34 cellular contexts compared by ENCODE assay signal in genomic region chr19:31330237-31330636, GRCh38. TPM values are rescaled to one million over a fixed set of nuclear protein-coding genes. Genes with fewer than 3 reads are reported as not detected.
DNase-seq lines count a peak whose midpoint lies in the region; ATAC-seq and TF ChIP-seq lines count a peak whose summit lies in the region.
"Had no signal": no experiment of that assay in that cellular context is flagged by ENCODE, and none has a peak within 500 bp of the region (broad histone marks: within the 10 kb centered on the region; RNA-seq: fewer than 3 reads in every experiment).

No MANE protein-coding gene starts in this region.

- H3K4me1 ChIP-seq in esophagus squamous epithelium (peaks cover 15 to 49% (median 23%) of the 10 kb centered on the region in 3 donors), mucosa of descending colon (ENCODE audit: low read depth) (no peaks in the 10 kb centered on the region)

- no peaks in the 10 kb centered on the region for H3K36me3 ChIP-seq in esophagus squamous epithelium
- H3K36me3 ChIP-seq in mucosa of descending colon (ENCODE audit: low read depth), result no peaks in the 10 kb centered on the region
- H3K36me3 ChIP-seq: brain microvascular endothelial cell, suprapubic skin had no signal

- H3K27me3 Mint-ChIP-seq in progenitor cell of endocrine pancreas, result no peaks in the 10 kb centered on the region
- H3K27me3 Mint-ChIP-seq: CD4-positive, alpha-beta T cell had no signal

- no peaks in the 10 kb centered on the region for H3K27me3 ChIP-seq in esophagus squamous epithelium
- H3K27me3 ChIP-seq: brain microvascular endothelial cell, suprapubic skin had no signal

- peaks cover under 1% of the 10 kb centered on the region for H3K36me3 Mint-ChIP-seq in progenitor cell of endocrine pancreas (ENCODE audit: insufficient read depth)
- H3K36me3 Mint-ChIP-seq: activated CD8-positive, alpha-beta memory T cell treated with anti-CD3 and anti-CD28 coated beads, Interleukin-2, amount 10 ng/mL, durations not matched to agents 7 days and 5 days; naive thymus-derived CD8-positive, alpha-beta T cell; stimulated activated naive B cell treated with anti-CD40 and anti-IgM and Interleukin-4, amounts not matched to agents 10 μg/mL and 1 μg/mL and 100 μg/mL, for 72 hours had no signal

- no peak overlapping the region for H3K4me3 Mint-ChIP-seq in progenitor cell of endocrine pancreas (ENCODE audit: low read depth)
- H3K4me3 Mint-ChIP-seq: activated CD8-positive, alpha-beta memory T cell treated with anti-CD3 and anti-CD28 coated beads, Interleukin-2, amount 10 ng/mL, durations not matched to agents 7 days and 5 days; CD4-positive, alpha-beta T cell; mesothelial cell of epicardium; naive thymus-derived CD8-positive, alpha-beta T cell; stimulated activated naive B cell treated with anti-CD40 and anti-IgM and Interleukin-4, amounts not matched to agents 10 μg/mL and 1 μg/mL and 100 μg/mL, for 72 hours had no signal

- intact Hi-C loops in cardiac septum (cut with DNase I) (no loop called here), Right ventricle myocardium superior (cut with DNase I) (no loop called here), esophagus squamous epithelium (cut with DNase I) (no loop called here), mucosa of descending colon (cut with DNase I, micrococcal nuclease) (no loop called here)

- ATAC-seq in Right ventricle myocardium superior (ENCODE audit: poor library complexity) (no peak), mucosa of descending colon (no peak)
- ATAC-seq: activated CD8-positive, alpha-beta memory T cell treated with anti-CD3 and anti-CD28 coated beads, Interleukin-2, amount 10 ng/mL, durations not matched to agents 7 days and 5 days; GM12878; naive thymus-derived CD8-positive, alpha-beta T cell; PC-3; stimulated activated naive B cell treated with anti-CD40 and anti-IgM and Interleukin-4, amounts not matched to agents 10 μg/mL and 1 μg/mL and 100 μg/mL, for 72 hours had no signal

- DNase-seq in cardiac septum (ENCODE audit: low spot score), result peak; percentile 66
- no peak for DNase-seq in Right ventricle myocardium superior
- no peak for DNase-seq in esophagus squamous epithelium (lab: John Stamatoyannopoulos, UW)
- no peak for DNase-seq in progenitor cell of endocrine pancreas (ENCODE audit: low spot score, unreplicated experiment)
- DNase-seq in mucosa of descending colon, result no peak
- DNase-seq in DMS79 (lab: John Stamatoyannopoulos, UW), result no peak
- DNase-seq in stimulated activated CD4-positive, alpha-beta T cell treated with anti-CD3 and anti-CD28 coated beads, Interleukin-12 subunit alpha, Interleukin-12 subunit beta, amount 100 ng/mL, for 4 hours, result no peak
- no peak for DNase-seq in activated CD4-positive, alpha-beta T cell treated with anti-CD3 and anti-CD28 coated beads for 48 hours
- DNase-seq: 8988T; activated CD4-positive, alpha-beta T cell treated with anti-CD3 and anti-CD28 coated beads, Interleukin-2, amount 50 U/mL, for 1 hour; activated CD8-positive, alpha-beta memory T cell treated with anti-CD3 and anti-CD28 coated beads, Interleukin-2, amount 10 ng/mL, durations not matched to agents 7 days and 5 days; activated naive CD4-positive, alpha-beta T cell treated with Interleukin-2 at 50 U/mL for 16 hours; brain microvascular endothelial cell; CD4-positive, alpha-beta T cell; effector CD4-positive, alpha-beta T cell; EL; erythroblast; foreskin melanocyte; GOT3; left cardiac atrium; naive thymus-derived CD8-positive, alpha-beta T cell; NCI-H1092 treated with DMSO at 0.1 percent for 48 hours; NCI-H187; NCI-H2171 treated with DMSO at 0.1 percent for 48 hours; NCI-H524; occipital lobe; PC-3; SHP77; stimulated activated CD4-positive, alpha-beta T cell treated with anti-CD3 and anti-CD28 coated beads, Interleukin-4, amount 100 ng/mL, for 4 hours; stimulated activated naive B cell treated with anti-CD40 and anti-IgM and Interleukin-4, amounts not matched to agents 10 μg/mL and 1 μg/mL and 100 μg/mL, for 72 hours; T1000 had no signal

- no peaks in the 10 kb centered on the region for H3K9me3 ChIP-seq in esophagus squamous epithelium
- no peaks in the 10 kb centered on the region for H3K9me3 ChIP-seq in mucosa of descending colon
- H3K9me3 ChIP-seq: suprapubic skin had no signal

- no peak for TF ChIP-seq POLR2A in esophagus squamous epithelium (IDR thresholded peaks at IDR 0.05)

- TF ChIP-seq CTCF in esophagus squamous epithelium (IDR thresholded peaks at IDR 0.05), result no peak
- TF ChIP-seq CTCF in progenitor cell of endocrine pancreas (IDR thresholded peaks at IDR 0.05; ENCODE audit: unreplicated experiment), result no peak
- TF ChIP-seq CTCF in mucosa of descending colon (IDR thresholded peaks at IDR 0.05), result no peak

- H3K27ac ChIP-seq in esophagus squamous epithelium, result peak overlapping the region in 3 of 4 donors; percentile 23 to 72 (median 49)
- H3K27ac ChIP-seq: brain microvascular endothelial cell, suprapubic skin had no signal

- no CpG with 5 or more reads among the region's 10 CpGs for WGBS in esophagus squamous epithelium, 2 donors

- no peak overlapping the region for H3K4me3 ChIP-seq in esophagus squamous epithelium
- H3K4me3 ChIP-seq in mucosa of descending colon, result no peak overlapping the region
- H3K4me3 ChIP-seq: GM12878, suprapubic skin had no signal

- peaks cover 31% of the 10 kb centered on the region for H3K4me1 Mint-ChIP-seq in progenitor cell of endocrine pancreas (ENCODE audit: low read depth)
- H3K4me1 Mint-ChIP-seq: activated CD8-positive, alpha-beta memory T cell treated with anti-CD3 and anti-CD28 coated beads, Interleukin-2, amount 10 ng/mL, durations not matched to agents 7 days and 5 days; stimulated activated naive B cell treated with anti-CD40 and anti-IgM and Interleukin-4, amounts not matched to agents 10 μg/mL and 1 μg/mL and 100 μg/mL, for 72 hours had no signal

- H3K27ac Mint-ChIP-seq in progenitor cell of endocrine pancreas, result peak overlapping the region; percentile 24
- H3K27ac Mint-ChIP-seq: activated CD8-positive, alpha-beta memory T cell treated with anti-CD3 and anti-CD28 coated beads, Interleukin-2, amount 10 ng/mL, durations not matched to agents 7 days and 5 days; CD4-positive, alpha-beta T cell; naive thymus-derived CD8-positive, alpha-beta T cell; stimulated activated naive B cell treated with anti-CD40 and anti-IgM and Interleukin-4, amounts not matched to agents 10 μg/mL and 1 μg/mL and 100 μg/mL, for 72 hours had no signal

- H3K9me3 Mint-ChIP-seq in progenitor cell of endocrine pancreas (ENCODE audit: low read depth), result no peaks in the 10 kb centered on the region
- H3K9me3 Mint-ChIP-seq: CD4-positive, alpha-beta T cell; mesothelial cell of epicardium; stimulated activated naive B cell treated with anti-CD40 and anti-IgM and Interleukin-4, amounts not matched to agents 10 μg/mL and 1 μg/mL and 100 μg/mL, for 72 hours had no signal

RNA-seq across cellular contexts. Expression of gene TSHZ3, which starts 19.0 kb away (rescaled TPM):
- total RNA-seq in cardiac septum, result 5.2 TPM
- 3.1 TPM for total RNA-seq in Right ventricle myocardium superior
- total RNA-seq in esophagus squamous epithelium, result 1 to 10 TPM in 3 of 4 donors, under 1 TPM in 1; 0.19 to 5.3 (median 1.9) TPM
- total RNA-seq in progenitor cell of endocrine pancreas, result 15.0 and 15.5 TPM in 2 replicates
- 10 to 100 TPM in 1 of 3 donors, 1 to 10 TPM in 2; 1.6 to 32.1 (median 5.2) TPM for total RNA-seq in mucosa of descending colon
- total RNA-seq: naive thymus-derived CD8-positive, alpha-beta T cell had no signal
